Comparison of ENCODE assay signal across 26 cellular contexts in genomic region chr4:40678421-40678820, GRCh38. TPM values are rescaled to one million over a fixed set of nuclear protein-coding genes. Genes with fewer than 3 reads are reported as not detected.
"Had no signal": no experiment of that assay in that cellular context is flagged by ENCODE, and none has a peak within 500 bp of the region (broad histone marks: within the 10 kb centered on the region; RNA-seq: fewer than 3 reads in every experiment).

No MANE protein-coding gene starts in this region.

- H3K9me3 ChIP-seq: esophagus muscularis mucosa, gastroesophageal sphincter, heart left ventricle, left lung, pancreas, stomach, tibial artery, upper lobe of left lung, uterus had no signal

- ATAC-seq: foreskin keratinocyte, gastroesophageal sphincter, heart left ventricle, left cardiac atrium, natural killer cell, pancreas had no signal

- H3K27me3 ChIP-seq: esophagus muscularis mucosa, foreskin keratinocyte, gastroesophageal sphincter, hepatocyte, left lung, pancreas, stomach, tibial artery, upper lobe of left lung, uterus had no signal

- H3K36me3 Mint-ChIP-seq: natural killer cell had no signal

- H3K4me1 ChIP-seq: esophagus muscularis mucosa, gastroesophageal sphincter, pancreas, tibial artery, uterus had no signal

- H3K79me2 ChIP-seq: hepatocyte had no signal

- H3K27ac ChIP-seq: coronary artery, esophagus muscularis mucosa, foreskin keratinocyte, gastroesophageal sphincter, heart left ventricle, hepatocyte, left lung, pancreas, stomach, tibial artery, upper lobe of left lung, uterus had no signal

- H3K4me3 ChIP-seq: coronary artery, esophagus muscularis mucosa, gastroesophageal sphincter, heart left ventricle, hepatocyte, left lung, pancreas, stomach, tibial artery, upper lobe of left lung, uterus had no signal

- FAIRE-seq: endometrium, pancreas, small intestine had no signal

- H3K9me3 Mint-ChIP-seq: natural killer cell had no signal

- H3K27ac Mint-ChIP-seq: natural killer cell had no signal

- H2AFZ ChIP-seq: hepatocyte had no signal

- H3K4me2 ChIP-seq: hepatocyte had no signal

- DNase-seq: dermis blood vessel endothelial cell; effector memory CD4-positive, alpha-beta T cell; heart left ventricle; left cardiac atrium; left lung; mesendoderm; natural killer cell; occipital lobe; pancreas; retina; small intestine; stimulated activated CD4-positive, alpha-beta T cell treated with anti-CD3 and anti-CD28 coated beads, Interleukin-15, amount 100 ng/mL, for 24 hours; stimulated activated CD4-positive, alpha-beta T cell treated with anti-CD3 and anti-CD28 coated beads, Interleukin-2, amount 100 ng/mL, for 48 hours; stimulated activated naive CD4-positive, alpha-beta T cell; stomach; tibial artery; uterus had no signal

- H3K36me3 ChIP-seq: esophagus muscularis mucosa, gastroesophageal sphincter, heart left ventricle, left lung, pancreas, stomach, tibial artery, upper lobe of left lung, uterus had no signal

- H3K4me3 Mint-ChIP-seq: natural killer cell had no signal

RNA-seq across cellular contexts. Expression of gene RBM47, which starts 48.8 kb away (rescaled TPM):
- total RNA-seq: lung microvascular endothelial cell, myocyte had no signal
